ENCODE assay signal across 22 cellular contexts in genomic region chr7:135731131-135731530, GRCh38. TPM values are rescaled to one million over a fixed set of nuclear protein-coding genes. Genes with fewer than 3 reads are reported as not detected.
A peak's percentile ranks its signal among the peaks of the same experiment; 100 is the strongest.
DNase-seq lines count a peak whose midpoint lies in the region; ATAC-seq, FAIRE-seq and TF ChIP-seq lines count a peak whose summit lies in the region.
"Had no signal": no experiment of that assay in that cellular context is flagged by ENCODE, and none has a peak within 500 bp of the region (broad histone marks: within the 10 kb centered on the region; RNA-seq: fewer than 3 reads in every experiment).

No MANE protein-coding gene starts in this region.

- H3K9me2 ChIP-seq in hepatocyte (replicated peaks; ENCODE audit: insufficient read depth) = no peaks in the 10 kb centered on the region

- ATAC-seq in K562 (no peak), HG02678 (IDR thresholded peaks at IDR 0.05; ENCODE audit: unreplicated experiment) (no peak), GM21786 (IDR thresholded peaks at IDR 0.05; ENCODE audit: unreplicated experiment) (no peak)

- H3K36me3 ChIP-seq in K562 (ENCODE audit: control insufficient read depth, insufficient read depth, low read length) (no peaks in the 10 kb centered on the region), hepatocyte (replicated peaks; ENCODE audit: insufficient read depth, low read depth) (no peaks in the 10 kb centered on the region)
- H3K36me3 ChIP-seq: HAP-1 had no signal

- H3K4me3 ChIP-seq in K562 (no peak overlapping the region), hepatocyte (no peak overlapping the region)
- H3K4me3 ChIP-seq: GM23248, HAP-1 had no signal

- WGBS in K562 (ENCODE audit: insufficient coverage, low coverage, missing lambda C conversion rate) = 3% methylated on average over 4 of the region's 4 CpGs
- 89% methylated on average over 4 of the region's 4 CpGs for WGBS in hepatocyte (ENCODE audit: low lambda C conversion rate, missing lambda C conversion rate)

- H3K27ac ChIP-seq in K562 (ENCODE audit: extremely low read depth, low read depth, low read length) = no peak overlapping the region
- H3K27ac ChIP-seq in hepatocyte = no peak overlapping the region
- H3K27ac ChIP-seq: GM23248 had no signal

- in situ Hi-C loops in SK-MEL-5 (cut with HindIII; ENCODE audit: low pct_unique_long_range_greater_than_20kb, low sequenced_read_pairs) (no loop called here), K562 (cut with MboI) (no loop called here)

- H2AFZ ChIP-seq in K562 (ENCODE audit: low read depth, low read length) (no peak overlapping the region), hepatocyte (no peak overlapping the region)
- H2AFZ ChIP-seq: GM23248 had no signal

- H3K79me2 ChIP-seq in K562 (ENCODE audit: control insufficient read depth, insufficient read depth, low read length) = no peaks in the 10 kb centered on the region
- H3K79me2 ChIP-seq in hepatocyte = no peaks in the 10 kb centered on the region

- peak; percentile 26 for DNase-seq in SK-MEL-5 (ENCODE audit: low read depth, low spot score)
- peak in 1 of 4 experiments; percentile 50 for DNase-seq in K562 (ENCODE audit: extremely low read depth in 1 of 4, low spot score in 3 of 4)
- DNase-seq in neural crest cell (ENCODE audit: low read depth, low spot score) = no peak
- DNase-seq in hepatocyte (ENCODE audit: low spot score) = no peak
- no peak for DNase-seq in T-helper 2 cell treated with Interferon-gamma antibody and Interleukin-4, amounts not matched to agents 5 μg/mL and 100 μg/mL, for 36 hours (ENCODE audit: low spot score)
- DNase-seq: C1 segment of cervical spinal cord; Calu3; CD4-positive, alpha-beta memory T cell; COR-L47; DMS53; DMS79 treated with DMSO at 0.1 percent for 48 hours; GF-D8; GM23248 had no signal

- peaks cover 12 to 13% of the 10 kb centered on the region in 2 experiments for H3K4me1 ChIP-seq in K562 (replicated peaks in 1 of 2; ENCODE audit: control insufficient read depth in 2 of 2, insufficient read depth in 2 of 2, low read length in 2 of 2)
- no peaks in the 10 kb centered on the region for H3K4me1 ChIP-seq in hepatocyte (ENCODE audit: insufficient read depth)
- H3K4me1 ChIP-seq: HAP-1 had no signal

- H3K27me3 ChIP-seq in K562 (ENCODE audit: control insufficient read depth in 2 of 2, insufficient read depth in 2 of 2, low read length in 2 of 2) (peaks cover 41% of the 10 kb centered on the region in 2 experiments), hepatocyte (no peaks in the 10 kb centered on the region)

- no peak overlapping the region for H3K4me3 Mint-ChIP-seq in neural crest cell
- no peak overlapping the region for H3K4me3 Mint-ChIP-seq in T-helper 2 cell treated with Interferon-gamma antibody and Interleukin-4, amounts not matched to agents 5 μg/mL and 100 μg/mL, for 36 hours
- H3K4me3 Mint-ChIP-seq: CD4-positive, alpha-beta memory T cell had no signal

- H4K20me1 ChIP-seq in K562 (replicated peaks; ENCODE audit: control insufficient read depth, insufficient read depth, low read length) (no peaks in the 10 kb centered on the region), hepatocyte (ENCODE audit: insufficient read depth, poor library complexity, severe bottlenecking) (no peaks in the 10 kb centered on the region)

- no peak for TF ChIP-seq CTCF in K562 (IDR thresholded peaks at IDR 0.05 in 2 of 3, conservative IDR thresholded peaks at IDR 0.05 in 1 of 3; ENCODE audit: insufficient read depth in 2 of 3, low read depth in 1 of 3, low read length in 3 of 3)
- no peak for TF ChIP-seq CTCF in neural crest cell (conservative IDR thresholded peaks at IDR 0.05)
- TF ChIP-seq CTCF in hepatocyte (IDR thresholded peaks at IDR 0.05; ENCODE audit: poor library complexity) = no peak

- no peaks in the 10 kb centered on the region for H3K9me3 Mint-ChIP-seq in neural crest cell
- H3K9me3 Mint-ChIP-seq in T-helper 2 cell treated with Interferon-gamma antibody and Interleukin-4, amounts not matched to agents 5 μg/mL and 100 μg/mL, for 36 hours = no peaks in the 10 kb centered on the region
- H3K9me3 Mint-ChIP-seq: CD4-positive, alpha-beta memory T cell had no signal

- no peak for TF ChIP-seq RAD21 in K562 (CRISPR knock-in tag; conservative IDR thresholded peaks at IDR 0.05 in 1 of 2, IDR thresholded peaks at IDR 0.05 in 1 of 2)

- intact Hi-C loops in K562 (cut with micrococcal nuclease) = no loop called here

- H3K9me3 ChIP-seq in K562 (replicated peaks; ENCODE audit: control insufficient read depth, insufficient read depth, low read depth, low read length) (no peaks in the 10 kb centered on the region), hepatocyte (ENCODE audit: low read depth) (no peaks in the 10 kb centered on the region)
- H3K9me3 ChIP-seq: HAP-1 had no signal

- H3K4me2 ChIP-seq in K562 (ENCODE audit: insufficient read depth, low read length) = no peak overlapping the region
- H3K4me2 ChIP-seq in hepatocyte = no peak overlapping the region

- H3K36me3 Mint-ChIP-seq in neural crest cell (ENCODE audit: low read depth) = no peaks in the 10 kb centered on the region
- H3K36me3 Mint-ChIP-seq in T-helper 2 cell treated with Interferon-gamma antibody and Interleukin-4, amounts not matched to agents 5 μg/mL and 100 μg/mL, for 36 hours (ENCODE audit: low read depth) = no peaks in the 10 kb centered on the region
- H3K36me3 Mint-ChIP-seq: CD4-positive, alpha-beta memory T cell had no signal

- CTCF ChIA-PET in K562 (lab: Yijun Ruan, JAX; ENCODE audit: low intra/inter-chr PET ratio) = no interaction called here

- no peak overlapping the region for H3K9ac ChIP-seq in K562 (ENCODE audit: insufficient read depth in 1 of 2, low read depth in 2 of 2, low read length in 2 of 2)
- H3K9ac ChIP-seq: GM23248 had no signal

- TF ChIP-seq EP300 in K562 (IDR thresholded peaks at IDR 0.05; ENCODE audit: low read length) = peak; percentile 22; the same call in 1 of the 2 replicates

- POLR2A ChIA-PET in K562 (lab: Yijun Ruan, JAX) = interaction anchor here (0.5 to 1.6 kb wide), 2 partner anchors 54 to 67 kb away, joined by 3 read pairs; no protein-coding TSS in a partner anchor

- no peak for TF ChIP-seq POLR2A in K562 (conservative IDR thresholded peaks at IDR 0.05)

- no peak for FAIRE-seq in K562 (lab: Jason Lieb, UNC)
- FAIRE-seq: GM12891 had no signal

- H3K9me1 ChIP-seq in K562 (ENCODE audit: control insufficient read depth, insufficient read depth, low read length) = no peaks in the 10 kb centered on the region

- peak overlapping the region; percentile 32 for H3K27ac Mint-ChIP-seq in neural crest cell (ENCODE audit: unreplicated experiment)
- no peak overlapping the region for H3K27ac Mint-ChIP-seq in T-helper 2 cell treated with Interferon-gamma antibody and Interleukin-4, amounts not matched to agents 5 μg/mL and 100 μg/mL, for 36 hours
- H3K27ac Mint-ChIP-seq: CD4-positive, alpha-beta memory T cell had no signal

- no peaks in the 10 kb centered on the region for H3K4me1 Mint-ChIP-seq in neural crest cell
- H3K4me1 Mint-ChIP-seq in T-helper 2 cell treated with Interferon-gamma antibody and Interleukin-4, amounts not matched to agents 5 μg/mL and 100 μg/mL, for 36 hours (ENCODE audit: low read depth) = no peaks in the 10 kb centered on the region
- H3K4me1 Mint-ChIP-seq: CD4-positive, alpha-beta memory T cell had no signal

- no TSS peak for BruUV-seq in K562 (replicated peaks; lab: Mats Ljungman, UMichigan)

- H3K27me3 Mint-ChIP-seq in neural crest cell (ENCODE audit: low read depth) = no peaks in the 10 kb centered on the region
- H3K27me3 Mint-ChIP-seq in T-helper 2 cell treated with Interferon-gamma antibody and Interleukin-4, amounts not matched to agents 5 μg/mL and 100 μg/mL, for 36 hours (ENCODE audit: low read depth) = peaks cover 11% of the 10 kb centered on the region

RNA-seq across cellular contexts. Expression of gene SLC13A4, which starts 3.1 kb away (rescaled TPM):
- total RNA-seq in SK-MEL-5 (2014; rRNA removed; shearing (Covaris generic)) = 0.21 TPM in 1 of 2 replicates, not detected in the other
- not detected in 2 replicates for polyA plus RNA-seq in SK-MEL-5 (2015; cell fraction: cytosol; rRNA removed)
- not detected in 2 replicates for polyA plus RNA-seq in SK-MEL-5 (2015; cell fraction: nucleus; rRNA removed)
- 0.62 and 1.4 TPM in 2 replicates for total RNA-seq in K562 (2011; cell fraction: chromatin; rRNA removed; ENCODE audit: low replicate concordance)
- total RNA-seq in K562 (2011; cell fraction: nucleolus; rRNA removed) = 0.39 and 0.50 TPM in 2 replicates
- 0.88 and 1.2 TPM in 2 replicates for total RNA-seq in K562 (2011; cell fraction: nucleoplasm; rRNA removed)
- total RNA-seq in K562 (2014; rRNA removed) (0.23 and 0.45 TPM in 2 replicates), K562 (2014; rRNA removed; fragmentation: Illumina TruSeq; extraction: Trizol) (0.22 and 0.51 TPM in 2 replicates), K562 (2015; rRNA removed; fragmentation: Illumina TruSeq; extraction: Trizol) (0.19 and 0.36 TPM in 2 replicates), K562 (2021) (0.60 and 0.66 TPM in 2 replicates), neural crest cell (0.27 and 0.68 TPM in 2 replicates), hepatocyte (0.13 TPM in 1 of 2 replicates, not detected in the other)
- polyA plus RNA-seq in K562 (2011; rRNA removed) (0.11 and 0.60 TPM in 2 replicates), K562 (2014; fragmentation: Illumina TruSeq; extraction: Trizol) (0.86 and 1.0 TPM in 2 replicates), K562 (2014; fragmentation: Nextera tagmentation; extraction: Ambion mirVana) (under 1 TPM; 0.27 to 0.48 TPM), K562 (2014; rRNA removed) (0.41 and 0.66 TPM in 2 replicates), hepatocyte (0.93 TPM in 1 of 2 replicates, not detected in the other)
- 0.37 and 1.3 TPM in 2 replicates for polyA plus RNA-seq in K562 (2011; cell fraction: cytosol; rRNA removed)
- 0.17 and 1.1 TPM in 2 replicates for polyA plus RNA-seq in K562 (2011; cell fraction: nucleus; rRNA removed)
- 0.90 and 1.9 TPM in 2 replicates for polyA plus RNA-seq in K562 (2012)
- 0.14 and 0.27 TPM in 2 replicates for polyA minus RNA-seq in K562 (2011; rRNA and poly(A)+ RNA removed)
- polyA minus RNA-seq in K562 (2011; cell fraction: cytosol; rRNA and poly(A)+ RNA removed) = not detected in 2 replicates
- 0.44 TPM in 1 of 2 replicates, not detected in the other for polyA minus RNA-seq in K562 (2011; cell fraction: nucleus; rRNA and poly(A)+ RNA removed)
- total RNA-seq: A172; A673; Calu3; CD4-positive, alpha-beta memory T cell; Daoy; H4 had no signal

RNA-seq across cellular contexts. Expression of gene FAM180A, which starts 17.5 kb away (rescaled TPM):
- 0.43 TPM in 1 of 2 replicates, not detected in the other for total RNA-seq in SK-MEL-5 (2014; rRNA removed; shearing (Covaris generic))
- 0.33 and 0.38 TPM in 2 replicates for polyA plus RNA-seq in SK-MEL-5 (2015; cell fraction: cytosol; rRNA removed)
- polyA plus RNA-seq in SK-MEL-5 (2015; cell fraction: nucleus; rRNA removed) = not detected in 2 replicates
- total RNA-seq in K562 (2011; cell fraction: chromatin; rRNA removed; ENCODE audit: low replicate concordance) = not detected in 2 replicates
- total RNA-seq in K562 (2011; cell fraction: nucleolus; rRNA removed) = not detected in 2 replicates
- total RNA-seq in K562 (2011; cell fraction: nucleoplasm; rRNA removed) = not detected in 2 replicates
- total RNA-seq in K562 (2014; rRNA removed) = not detected in 2 replicates
- not detected in 2 replicates for total RNA-seq in K562 (2014; rRNA removed; fragmentation: Illumina TruSeq; extraction: Trizol)
- not detected in 2 replicates for total RNA-seq in K562 (2015; rRNA removed; fragmentation: Illumina TruSeq; extraction: Trizol)
- total RNA-seq in K562 (2021) = not detected in 2 replicates
- polyA plus RNA-seq in K562 (2011; rRNA removed) = not detected in 2 replicates
- polyA plus RNA-seq in K562 (2011; cell fraction: cytosol; rRNA removed) = not detected in 2 replicates
- not detected in 2 replicates for polyA plus RNA-seq in K562 (2011; cell fraction: nucleus; rRNA removed)
- 0.07 TPM in 1 of 2 replicates, not detected in the other for polyA plus RNA-seq in K562 (2012)
- polyA plus RNA-seq in K562 (2014; fragmentation: Illumina TruSeq; extraction: Trizol) = not detected in 2 replicates
- polyA plus RNA-seq in K562 (2014; fragmentation: Nextera tagmentation; extraction: Ambion mirVana) = not detected
- not detected in 2 replicates for polyA plus RNA-seq in K562 (2014; rRNA removed)
- not detected in 2 replicates for polyA minus RNA-seq in K562 (2011; rRNA and poly(A)+ RNA removed)
- not detected in 2 replicates for polyA minus RNA-seq in K562 (2011; cell fraction: cytosol; rRNA and poly(A)+ RNA removed)
- polyA minus RNA-seq in K562 (2011; cell fraction: nucleus; rRNA and poly(A)+ RNA removed) = not detected in 2 replicates
- total RNA-seq in neural crest cell = not detected in 2 replicates
- total RNA-seq in hepatocyte = not detected in 2 replicates
- not detected in 2 replicates for polyA plus RNA-seq in hepatocyte
- total RNA-seq: A673; Calu3; CD4-positive, alpha-beta memory T cell; Daoy; G401 had no signal
- polyA plus RNA-seq: CD4-positive, alpha-beta memory T cell had no signal
